8 cellular contexts compared by ENCODE assay signal in the genomic region with DNA sequence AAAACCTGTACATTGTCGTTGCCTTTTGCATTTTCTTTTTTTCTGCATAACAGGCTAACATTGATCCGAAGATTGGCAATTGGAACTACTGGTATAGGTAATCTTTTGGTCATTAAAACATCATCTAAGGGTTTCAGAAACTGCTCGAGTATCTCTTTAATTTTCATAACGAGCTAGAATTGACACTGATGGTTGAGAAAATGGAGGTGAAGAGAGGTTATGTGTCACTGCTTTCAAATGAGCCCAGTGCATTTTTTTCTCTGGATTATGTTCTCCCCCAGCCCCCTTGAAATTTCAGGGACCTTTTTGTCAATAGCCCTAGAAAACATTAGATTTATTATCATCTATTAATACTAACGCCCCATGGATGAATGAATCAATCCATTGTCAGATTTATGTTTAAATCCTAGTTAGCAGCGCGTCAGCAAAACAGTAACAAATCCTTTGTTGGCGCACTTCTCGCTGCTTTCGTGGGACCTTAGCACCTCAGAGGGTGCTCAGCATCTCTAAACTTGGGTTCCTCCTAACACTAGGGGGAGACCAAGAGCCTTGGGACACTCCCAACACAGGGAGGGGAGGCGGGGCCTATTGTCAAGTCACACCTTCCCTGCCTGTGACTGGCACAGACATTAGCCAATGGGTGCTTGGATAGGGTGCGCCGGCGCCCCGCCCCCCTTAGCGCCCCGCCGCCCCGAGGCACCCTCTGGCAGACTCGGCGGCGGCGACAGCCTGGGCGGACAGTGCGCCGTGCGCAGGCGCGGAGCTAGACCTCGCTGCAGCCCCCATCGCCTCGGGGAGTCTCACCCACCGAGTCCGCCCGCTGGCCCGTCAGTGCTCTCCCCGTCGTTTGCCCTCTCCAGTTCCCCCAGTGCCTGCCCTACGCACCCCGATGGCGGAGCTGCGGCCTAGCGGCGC. TPM values are rescaled to one million over a fixed set of nuclear protein-coding genes. Genes with fewer than 3 reads are reported as not detected.
DNase-seq lines count a peak whose midpoint lies in the region; ATAC-seq, FAIRE-seq and TF ChIP-seq lines count a peak whose summit lies in the region.

Gene SUFU (plus strand): TSS at position 709 of the 915 bp plus-strand sequence. CDS start 181 bp downstream, at position 890.

- H3K9me3 ChIP-seq in GM12878 (replicated peaks; ENCODE audit: control insufficient read depth, insufficient read depth, low read length): no peaks in the 10 kb centered on the region

- peak; percentile 92 for TF ChIP-seq POLR2A in GM12878 (IDR thresholded peaks at IDR 0.05; ENCODE audit: low read depth, low read length)

- in situ Hi-C loops in GM12878 (cut with MboI): no loop called here

- SMC1A ChIA-PET in GM12878 (lab: Charles Lee; ENCODE audit: uncharacterized antibody, unreplicated experiment): interaction anchor here (0.8 to 8.9 kb wide), 25 partner anchors 8 to 273 kb away, joined by 3 to 137 read pairs (median 4); partner anchors contain the start of genes ARL3, C10orf95 and SFXN2

- FAIRE-seq in GM12878 (lab: Jason Lieb, UNC): peak; percentile 94

- POLR2A ChIA-PET in GM12878 (lab: Charles Lee): interaction anchor here (0.5 to 3.8 kb wide), 16 partner anchors 8 to 385 kb away, joined by 3 to 24 read pairs (median 3); partner anchors contain the start of gene GBF1

- WGBS in GM12878 (ENCODE audit: insufficient coverage, insufficient replicate concordance, low lambda C conversion rate, missing lambda C conversion rate): 1% methylated on average over 33 of the region's 44 CpGs

- H3K27me3 ChIP-seq in GM12878 (replicated peaks in 1 of 2; ENCODE audit: control insufficient read depth in 2 of 2, insufficient read depth in 2 of 2, low read length in 1 of 2): no peaks in the 10 kb centered on the region

- no peak for TF ChIP-seq EP300 in GM12878 (IDR thresholded peaks at IDR 0.05; ENCODE audit: borderline replicate concordance in 1 of 2, control insufficient read depth in 1 of 2, low read depth in 2 of 2, low read length in 2 of 2)

- H3K36me3 ChIP-seq in GM12878 (ENCODE audit: control insufficient read depth in 2 of 2, insufficient read depth in 2 of 2, low read length in 1 of 2): no peaks in the 10 kb centered on the region

- peak within 1 kb of the TSS; percentile 89 for H2AFZ ChIP-seq in GM12878 (ENCODE audit: control insufficient read depth, low read depth, low read length)

- H3K4me3 ChIP-seq in GM12878: peak within 1 kb of the TSS; percentile 88

- peak within 1 kb of the TSS; percentile 94 for H3K4me2 ChIP-seq in GM12878 (ENCODE audit: control insufficient read depth, insufficient read depth)

- CTCF ChIA-PET in GM12878 (lab: Yijun Ruan, JAX): interaction anchor here (0.6 to 14.7 kb wide), 42 partner anchors 9 to 329 kb away, joined by 3 to 325 read pairs (median 4); partner anchors contain the start of gene C10orf95

- peak; percentile 81 for DNase-seq in 8988T
- DNase-seq in NCI-H2081 (lab: John Stamatoyannopoulos, UW): peak; percentile 95 to 96
- peak; percentile 95 for DNase-seq in T1000 (lab: John Stamatoyannopoulos, UW)
- DNase-seq in GM12878 (ENCODE audit: low read depth, low spot score): peak; percentile 93
- DNase-seq in iPS DF 19.7 (ENCODE audit: low read depth, low spot score): peak; percentile 90
- peak; percentile 98 for DNase-seq in sciatic nerve (ENCODE audit: low spot score)

- peaks cover 49% of the 10 kb centered on the region for H3K79me2 ChIP-seq in GM12878 (ENCODE audit: control insufficient read depth, insufficient read depth, low read length)

- peak; percentile 56 for ATAC-seq in GM18511 (IDR thresholded peaks at IDR 0.05; ENCODE audit: unreplicated experiment)
- peak; percentile 57 for ATAC-seq in HG03039 (IDR thresholded peaks at IDR 0.05; ENCODE audit: unreplicated experiment)
- ATAC-seq in GM12878: peak; percentile 82
- ATAC-seq in sciatic nerve: peak; percentile 89

- peak; percentile 88 for TF ChIP-seq RAD21 in GM12878 (IDR thresholded peaks at IDR 0.05; ENCODE audit: insufficient read depth, low read depth, low read length)

- H3K9ac ChIP-seq in GM12878 (ENCODE audit: control insufficient read depth, insufficient read depth, low read length): peak within 1 kb of the TSS; percentile 68

- peaks cover 7% of the 10 kb centered on the region for H3K4me1 ChIP-seq in GM12878 (ENCODE audit: control insufficient read depth, insufficient read depth, low read length)

- no peaks in the 10 kb centered on the region for H4K20me1 ChIP-seq in GM12878 (ENCODE audit: control insufficient read depth, insufficient read depth)

- TF ChIP-seq CTCF in GM12878 (IDR thresholded peaks at IDR 0.05 in 2 of 3, conservative IDR thresholded peaks at IDR 0.05 in 1 of 3; ENCODE audit: control insufficient read depth in 2 of 3, extremely low read depth in 1 of 3, insufficient read depth in 1 of 3, low read depth in 3 of 3, low read length in 3 of 3): peak; percentile 82 to 98 (median 89); a peak in 5 of 6 replicates

- intact Hi-C loops in GM12878 (cut with micrococcal nuclease; ENCODE audit: unreplicated experiment): loop anchor here (1.0 to 10.0 kb wide), 6 partner anchors 37 to 211 kb away; partner anchors contain the start of genes ARL3, C10orf95 and SFXN2
- intact Hi-C loops in sciatic nerve (cut with DNase I): loop anchor here (1.0 to 5.0 kb wide), 2 partner anchors 79 to 352 kb away; no protein-coding TSS in a partner anchor

- no TSS peak for BruUV-seq in GM12878 (replicated peaks; lab: Mats Ljungman, UMichigan)

- H3K27ac ChIP-seq in GM12878 (ENCODE audit: control insufficient read depth, insufficient read depth): peak within 1 kb of the TSS; percentile 72; the same call in 1 of the 2 replicates

- RAD21 ChIA-PET in GM12878 (lab: Charles Lee; ENCODE audit: unreplicated experiment): interaction anchor here (0.5 to 4.7 kb wide), 28 partner anchors 9 to 832 kb away, joined by 3 to 206 read pairs (median 4); partner anchors contain the start of genes FBXL15 and TRIM8

TF ChIP-seq in GM12878, 131 proteins besides CTCF, POLR2A, EP300 and RAD21 (continues in another document):
- TF ChIP-seq BCL3 (IDR thresholded peaks at IDR 0.05; ENCODE audit: borderline replicate concordance, insufficient read depth, low read depth, low read length, poor library complexity, severe bottlenecking) (no peak), NFXL1 (IDR thresholded peaks at IDR 0.05; ENCODE audit: borderline replicate concordance) (no peak), TARDBP (IDR thresholded peaks at IDR 0.05; ENCODE audit: borderline replicate concordance) (no peak), ZNF384 (IDR thresholded peaks at IDR 0.05; ENCODE audit: borderline replicate concordance, low read depth, low read length) (no peak), DPF2 (IDR thresholded peaks at IDR 0.05) (peak; percentile 96), BHLHE40 (IDR thresholded peaks at IDR 0.05; ENCODE audit: borderline replicate concordance in 1 of 2, low read depth in 2 of 2, low read length in 1 of 2) (peak; percentile 15 to 40; a peak in 1 of 4 replicates), RAD51 (IDR thresholded peaks at IDR 0.05) (no peak), BCL11A (IDR thresholded peaks at IDR 0.05; ENCODE audit: low read depth, low read length) (no peak), NR2C1 (IDR thresholded peaks at IDR 0.05) (no peak)
- TF ChIP-seq, protein P1, sequence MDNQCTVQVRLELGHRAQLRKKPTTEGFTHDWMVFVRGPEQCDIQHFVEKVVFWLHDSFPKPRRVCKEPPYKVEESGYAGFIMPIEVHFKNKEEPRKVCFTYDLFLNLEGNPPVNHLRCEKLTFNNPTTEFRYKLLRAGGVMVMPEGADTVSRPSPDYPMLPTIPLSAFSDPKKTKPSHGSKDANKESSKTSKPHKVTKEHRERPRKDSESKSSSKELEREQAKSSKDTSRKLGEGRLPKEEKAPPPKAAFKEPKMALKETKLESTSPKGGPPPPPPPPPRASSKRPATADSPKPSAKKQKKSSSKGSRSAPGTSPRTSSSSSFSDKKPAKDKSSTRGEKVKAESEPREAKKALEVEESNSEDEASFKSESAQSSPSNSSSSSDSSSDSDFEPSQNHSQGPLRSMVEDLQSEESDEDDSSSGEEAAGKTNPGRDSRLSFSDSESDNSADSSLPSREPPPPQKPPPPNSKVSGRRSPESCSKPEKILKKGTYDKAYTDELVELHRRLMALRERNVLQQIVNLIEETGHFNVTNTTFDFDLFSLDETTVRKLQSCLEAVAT (IDR thresholded peaks at IDR 0.05): no peak
- TF ChIP-seq, protein P2, sequence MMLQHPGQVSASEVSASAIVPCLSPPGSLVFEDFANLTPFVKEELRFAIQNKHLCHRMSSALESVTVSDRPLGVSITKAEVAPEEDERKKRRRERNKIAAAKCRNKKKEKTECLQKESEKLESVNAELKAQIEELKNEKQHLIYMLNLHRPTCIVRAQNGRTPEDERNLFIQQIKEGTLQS (IDR thresholded peaks at IDR 0.05; ENCODE audit: borderline replicate concordance, extremely low read depth, low read depth, low read length): no peak

RNA-seq across cellular contexts. Expression of gene SUFU, which starts in this region (rescaled TPM):
- 6.2 and 6.7 TPM in 2 replicates for total RNA-seq in GM12878 (2013; cell fraction: nucleolus; rRNA removed)
- total RNA-seq in GM12878 (2014; rRNA removed) (1.3 and 1.5 TPM in 2 replicates), GM12878 (2014; rRNA removed; fragmentation: Illumina TruSeq; extraction: Trizol) (0.94 and 1.1 TPM in 2 replicates), GM12878 (2021) (5.6 and 7.7 TPM in 2 replicates), sciatic nerve (19.7 TPM)
- 2.0 TPM for polyA plus RNA-seq in GM12878 (2011; ENCODE audit: low read depth)
- polyA plus RNA-seq in GM12878 (2011; rRNA removed) (1.7 and 2.8 TPM in 2 replicates), GM12878 (2014; fragmentation: Illumina TruSeq; extraction: Trizol) (3.8 and 4.0 TPM in 2 replicates), GM12878 (2014; fragmentation: Nextera tagmentation; extraction: Ambion mirVana) (under 1 TPM; 0.68 to 0.84 TPM), GM12878 (2014; rRNA removed) (2.6 and 3.7 TPM in 2 replicates), GM12878 (2016; fragmentation: Nextera tagmentation; extraction: Ambion mirVana) (1 to 10 TPM; 2.2 to 3.1 TPM)
- polyA plus RNA-seq in GM12878 (2011; cell fraction: cytosol; rRNA removed): 2.8 and 3.7 TPM in 2 replicates
- polyA plus RNA-seq in GM12878 (2011; cell fraction: nucleus; rRNA removed): 5.5 and 6.1 TPM in 2 replicates
- polyA plus RNA-seq in GM12878 (2012): 2.9 and 3.5 TPM in 2 replicates
- 6.4 and 6.6 TPM in 2 replicates for polyA minus RNA-seq in GM12878 (2011; rRNA and poly(A)+ RNA removed)
- polyA minus RNA-seq in GM12878 (2011; cell fraction: cytosol; rRNA and poly(A)+ RNA removed): 1.6 and 1.9 TPM in 2 replicates
- 2.3 and 4.0 TPM in 2 replicates for polyA minus RNA-seq in GM12878 (2011; cell fraction: nucleus; rRNA and poly(A)+ RNA removed)

Comparison
In these comparisons a context has a peak if more than half of its experiments do, and no peak if none do; other contexts are left out.
1. Peak in every context shown above with its lines: DNase-seq, ATAC-seq, H3K4me3 ChIP-seq and H3K27ac ChIP-seq.